In genomic region chr15:58568157-58568571, GRCh38 we compare ENCODE assay signal across 8 cellular contexts.
DNase-seq lines count a peak whose midpoint lies in the region; ATAC-seq lines count a peak whose summit lies in the region.
"Had no signal": no experiment of that assay in that cellular context is flagged by ENCODE, and none has a peak within 500 bp of the region (broad histone marks: within the 10 kb centered on the region; RNA-seq: fewer than 3 reads in every experiment).

No MANE protein-coding gene starts in this region.

- H3K4me3 ChIP-seq in neuron (ENCODE audit: low read length): no peak overlapping the region
- H3K4me3 ChIP-seq: tibial nerve had no signal

- H3K27me3 ChIP-seq in neuron (ENCODE audit: insufficient read depth, low read length): no peaks in the 10 kb centered on the region
- H3K27me3 ChIP-seq: tibial nerve had no signal

- H3K36me3 ChIP-seq in neuron (ENCODE audit: insufficient read depth, low read length): no peaks in the 10 kb centered on the region
- H3K36me3 ChIP-seq: tibial nerve had no signal

- no peak for ATAC-seq in HG02870 (IDR thresholded peaks at IDR 0.05; ENCODE audit: unreplicated experiment)

- H3K4me1 ChIP-seq in neuron (ENCODE audit: insufficient read depth, low read length): peaks cover 2% of the 10 kb centered on the region
- H3K4me1 ChIP-seq: tibial nerve had no signal

- H3K9me3 ChIP-seq in neuron (ENCODE audit: low read length): no peaks in the 10 kb centered on the region

- DNase-seq in DMS79 treated with DMSO at 0.1 percent for 48 hours (lab: John Stamatoyannopoulos, UW) (peak; percentile 67), NCI-H2029 (lab: John Stamatoyannopoulos, UW) (peak; percentile 62), astrocyte of the hippocampus (ENCODE audit: low read depth, low spot score) (peak; percentile 52), glomerular visceral epithelial cell (ENCODE audit: extremely low spot score) (no peak)
- no peak for DNase-seq in stimulated activated CD4-positive, alpha-beta T cell treated with anti-CD3 and anti-CD28 coated beads, Interleukin-12 subunit alpha, Interleukin-12 subunit beta, amount 100 ng/mL, for 4 hours

- H2AFZ ChIP-seq in neuron (ENCODE audit: low read depth, low read length): peak overlapping the region; percentile 33

Comparison
In these comparisons a context has a peak if more than half of its experiments do, and no peak if none do; other contexts are left out.
1. DNase-seq: peak in DMS79 treated with DMSO at 0.1 percent for 48 hours (single experiment), NCI-H2029 (single experiment) and astrocyte of the hippocampus (single experiment); none in glomerular visceral epithelial cell (single experiment) and stimulated activated CD4-positive, alpha-beta T cell treated with anti-CD3 and anti-CD28 coated beads, Interleukin-12 subunit alpha, Interleukin-12 subunit beta, amount 100 ng/mL, for 4 hours (single experiment).